In genomic region chr9:22649384-22649783, GRCh38 we compare ENCODE assay signal across 23 cellular contexts.
A peak's percentile ranks its signal among the peaks of the same experiment; 100 is the strongest.
DNase-seq lines count a peak whose midpoint lies in the region; ATAC-seq and TF ChIP-seq lines count a peak whose summit lies in the region.
"Had no signal": no experiment of that assay in that cellular context is flagged by ENCODE, and none has a peak within 500 bp of the region (broad histone marks: within the 10 kb centered on the region; RNA-seq: fewer than 3 reads in every experiment).

No MANE protein-coding gene starts in this region.

- H3K4me1 ChIP-seq in left ventricle myocardium inferior (no peaks in the 10 kb centered on the region), psoas muscle (peaks cover 22% of the 10 kb centered on the region)
- H3K4me1 ChIP-seq: spleen, tibial artery had no signal

- no peak for TF ChIP-seq CTCF in left ventricle myocardium inferior (IDR thresholded peaks at IDR 0.05; ENCODE audit: borderline replicate concordance)
- TF ChIP-seq CTCF in fibroblast of pulmonary artery (IDR thresholded peaks at IDR 0.05; ENCODE audit: low read length, missing control alignments): no peak
- no peak for TF ChIP-seq CTCF in psoas muscle (IDR thresholded peaks at IDR 0.05)

- no peak overlapping the region for H3K4me3 ChIP-seq in left ventricle myocardium inferior
- H3K4me3 ChIP-seq in fibroblast of pulmonary artery (replicated peaks; ENCODE audit: low read depth, low read length): no peak overlapping the region
- H3K4me3 ChIP-seq in psoas muscle: peak overlapping the region; percentile 11
- H3K4me3 ChIP-seq: esophagus muscularis mucosa, spleen, tibial artery had no signal

- WGBS in psoas muscle, 3 donors: 7 to 39% (median 15%) methylated on average over 2 of the region's 2 CpGs

- DNase-seq in left ventricle myocardium superior (no peak), left ventricle myocardium inferior (no peak), fibroblast of pulmonary artery (ENCODE audit: low read depth) (peak; percentile 0), psoas muscle (no peak), Ammon's horn (ENCODE audit: low spot score) (no peak), glomerular visceral epithelial cell (ENCODE audit: extremely low spot score) (no peak)
- DNase-seq: activated CD4-positive, alpha-beta T cell treated with anti-CD3 and anti-CD28 coated beads for 1 hour; activated naive CD4-positive, alpha-beta T cell treated with anti-CD3 and anti-CD28 coated beads, Interleukin-2, amount 10 ng/mL, durations not matched to agents 7 days and 5 days; activated T-cell treated with anti-CD3 and anti-CD28 coated beads, Interleukin-2, amount 50 U/mL, for 48 hours; C1 segment of cervical spinal cord; effector CD8-positive, alpha-beta T cell; immature natural killer cell; NCI-H1092; NCI-H2029; NCI-H226; SHP77 treated with DMSO at 0.1 percent for 48 hours; spleen; stimulated activated CD4-positive, alpha-beta T cell treated with anti-CD3 and anti-CD28 coated beads, Interleukin-4, amount 100 ng/mL, for 1 hour; stimulated activated naive CD4-positive, alpha-beta T cell; tibial artery had no signal

- H3K27me3 ChIP-seq in left ventricle myocardium inferior (ENCODE audit: low read depth) (no peaks in the 10 kb centered on the region), psoas muscle (ENCODE audit: insufficient read depth in 3 of 3, low read length in 2 of 3) (no peaks in the 10 kb centered on the region)
- H3K27me3 ChIP-seq: esophagus muscularis mucosa, spleen, tibial artery had no signal

- no peak overlapping the region for H3K27ac ChIP-seq in left ventricle myocardium inferior (replicated peaks)
- peak overlapping the region; percentile 72 for H3K27ac ChIP-seq in psoas muscle
- H3K27ac ChIP-seq: spleen, tibial artery had no signal

- no peaks in the 10 kb centered on the region for H3K36me3 ChIP-seq in left ventricle myocardium inferior
- no peaks in the 10 kb centered on the region for H3K36me3 ChIP-seq in psoas muscle (ENCODE audit: insufficient read depth in 1 of 2, low read depth in 1 of 2)
- H3K36me3 ChIP-seq: esophagus muscularis mucosa, spleen, tibial artery had no signal

- H3K9me3 ChIP-seq in left ventricle myocardium inferior (replicated peaks): no peaks in the 10 kb centered on the region
- H3K9me3 ChIP-seq in psoas muscle: no peaks in the 10 kb centered on the region
- H3K9me3 ChIP-seq: esophagus muscularis mucosa, tibial artery had no signal

- intact Hi-C loops in left ventricle myocardium superior (cut with micrococcal nuclease) (no loop called here), left ventricle myocardium inferior (cut with micrococcal nuclease) (no loop called here), psoas muscle (cut with DNase I) (no loop called here)

- ATAC-seq in left ventricle myocardium superior (peak; percentile 22), psoas muscle (peak; percentile 60 to 79 (median 66)), GM19395 (IDR thresholded peaks at IDR 0.05; ENCODE audit: unreplicated experiment) (no peak), GM21381 (IDR thresholded peaks at IDR 0.05; ENCODE audit: unreplicated experiment) (no peak)

Comparison
In these comparisons a context has a peak if more than half of its experiments do, and no peak if none do; other contexts are left out.
1. ATAC-seq: peak in left ventricle myocardium superior (single experiment) and psoas muscle (4 of 4); none in GM19395 (single experiment) and GM21381 (single experiment).